In the genomic region with DNA sequence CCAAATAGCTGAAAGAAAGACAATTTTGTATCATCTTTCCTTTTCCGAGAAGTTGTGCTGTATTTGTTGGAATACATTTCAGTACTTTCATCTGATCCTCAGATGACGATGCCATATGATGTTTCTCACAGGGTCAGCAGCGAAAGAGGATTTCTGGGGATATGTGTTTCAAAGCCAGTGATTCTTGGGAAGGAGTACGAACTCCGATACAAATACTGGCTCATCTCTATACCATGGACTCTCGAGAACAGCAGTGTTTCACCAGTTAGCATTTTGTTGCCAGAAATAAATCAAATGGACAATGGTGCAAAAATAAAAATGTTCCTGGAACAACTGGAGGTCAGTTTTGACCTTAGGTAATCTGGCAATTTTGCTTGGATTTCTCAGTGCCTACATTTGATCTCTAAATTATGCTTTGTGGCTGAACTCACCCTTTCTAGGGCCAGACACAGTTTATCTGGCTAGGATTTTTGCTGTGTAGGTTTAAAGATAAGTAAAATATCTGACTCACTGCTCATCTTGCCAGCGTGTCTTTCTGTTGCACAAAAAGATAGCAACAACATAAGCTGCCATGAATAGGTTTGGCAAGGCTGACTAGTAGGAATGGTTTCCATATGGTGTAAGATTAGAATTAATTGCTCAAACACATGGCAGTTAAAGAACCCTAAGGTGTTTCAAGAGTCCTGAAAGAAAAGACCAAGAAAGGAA, we compare ENCODE assay signal across 11 cellular contexts. TPM values are rescaled to one million over a fixed set of nuclear protein-coding genes. Genes with fewer than 3 reads are reported as not detected.
DNase-seq lines count a peak whose midpoint lies in the region; ATAC-seq and TF ChIP-seq lines count a peak whose summit lies in the region.
"Had no signal": no experiment of that assay in that cellular context is flagged by ENCODE, and none has a peak within 500 bp of the region (broad histone marks: within the 10 kb centered on the region; RNA-seq: fewer than 3 reads in every experiment).

No MANE protein-coding gene starts in this region.

- no peak overlapping the region for H3K4me3 ChIP-seq in GM23338
- H3K4me3 ChIP-seq in foreskin fibroblast (ENCODE audit: low read depth in 1 of 2, low read length in 2 of 2): peak overlapping the region in 1 of 2 donors; percentile 5
- H3K4me3 ChIP-seq in skeletal muscle cell (ENCODE audit: low read depth, low read length): no peak overlapping the region
- H3K4me3 ChIP-seq: SJSA1 had no signal

- no peaks in the 10 kb centered on the region for H3K79me2 ChIP-seq in GM23338 (replicated peaks; ENCODE audit: insufficient read depth)

- H3K9me2 ChIP-seq in GM23338 (ENCODE audit: insufficient read depth): no peaks in the 10 kb centered on the region

- ATAC-seq in GM23338 (no peak), WTC11 (no peak), GM18907 (IDR thresholded peaks at IDR 0.05; ENCODE audit: unreplicated experiment) (no peak)

- no peak overlapping the region for H3K4me2 ChIP-seq in GM23338

- no peaks in the 10 kb centered on the region for H3K27me3 ChIP-seq in GM23338 (ENCODE audit: insufficient read depth)
- H3K27me3 ChIP-seq: SJSA1 had no signal

- peaks cover 11% of the 10 kb centered on the region; the same call in 1 of the 2 replicates for H3K4me1 ChIP-seq in GM23338 (ENCODE audit: insufficient read depth)
- H3K4me1 ChIP-seq: SJSA1 had no signal

- peaks cover 15% of the 10 kb centered on the region for H3K4me1 Mint-ChIP-seq in GM23338
- H3K4me1 Mint-ChIP-seq in WTC11: peaks cover 19% of the 10 kb centered on the region
- H3K4me1 Mint-ChIP-seq in activated T-helper 2 cell treated with anti-CD3 and anti-CD28 coated beads, Interferon-gamma antibody, Interleukin-2, Interleukin-4, amounts not matched to agents 10 μg/mL and 5 μg/mL and 100 μg/mL, durations not matched to agents 14 hours and 24 hours and 36 hours (ENCODE audit: low read depth): no peaks in the 10 kb centered on the region
- H3K4me1 Mint-ChIP-seq in activated naive CD4-positive, alpha-beta T cell treated with anti-CD3 and anti-CD28 coated beads for 36 hours (ENCODE audit: low read depth): no peaks in the 10 kb centered on the region

- DNase-seq in GM23338 (ENCODE audit: low spot score): no peak
- no peak for DNase-seq in WTC11 (ENCODE audit: low spot score)
- DNase-seq in foreskin fibroblast: peak; percentile 57 to 84
- DNase-seq in skeletal muscle cell (ENCODE audit: low read depth): peak; percentile 60
- DNase-seq in activated T-helper 2 cell treated with anti-CD3 and anti-CD28 coated beads, Interferon-gamma antibody, Interleukin-2, Interleukin-4, amounts not matched to agents 10 μg/mL and 5 μg/mL and 100 μg/mL, durations not matched to agents 14 hours and 24 hours and 36 hours (ENCODE audit: low spot score): no peak
- no peak for DNase-seq in putamen (ENCODE audit: low spot score)
- no peak for DNase-seq in activated naive CD4-positive, alpha-beta T cell treated with anti-CD3 and anti-CD28 coated beads for 36 hours
- DNase-seq: DMS153, NCI-H1930 had no signal

- peak overlapping the region; percentile 64; the same call in 1 of the 2 replicates for H2AFZ ChIP-seq in GM23338

- H3K27me3 Mint-ChIP-seq in GM23338 (ENCODE audit: insufficient read depth, low read depth, poor library complexity) (peaks cover under 1% of the 10 kb centered on the region), WTC11 (ENCODE audit: low read depth) (no peaks in the 10 kb centered on the region)
- peaks cover 9% of the 10 kb centered on the region for H3K27me3 Mint-ChIP-seq in activated T-helper 2 cell treated with anti-CD3 and anti-CD28 coated beads, Interferon-gamma antibody, Interleukin-2, Interleukin-4, amounts not matched to agents 10 μg/mL and 5 μg/mL and 100 μg/mL, durations not matched to agents 14 hours and 24 hours and 36 hours (ENCODE audit: low read depth)
- no peaks in the 10 kb centered on the region for H3K27me3 Mint-ChIP-seq in activated naive CD4-positive, alpha-beta T cell treated with anti-CD3 and anti-CD28 coated beads for 36 hours (ENCODE audit: low read depth)

- intact Hi-C loops in activated T-helper 2 cell treated with anti-CD3 and anti-CD28 coated beads, Interferon-gamma antibody, Interleukin-2, Interleukin-4, amounts not matched to agents 10 μg/mL and 5 μg/mL and 100 μg/mL, durations not matched to agents 14 hours and 24 hours and 36 hours (cut with micrococcal nuclease): no loop called here
- intact Hi-C loops in activated naive CD4-positive, alpha-beta T cell treated with anti-CD3 and anti-CD28 coated beads for 36 hours (cut with micrococcal nuclease): no loop called here

- TF ChIP-seq CTCF in GM23338 (conservative IDR thresholded peaks at IDR 0.05; ENCODE audit: low read depth in 2 of 2) (no peak), WTC11 (IDR thresholded peaks at IDR 0.05) (no peak), foreskin fibroblast (IDR thresholded peaks at IDR 0.05; ENCODE audit: low read depth, low read length) (no peak)

- CTCF ChIA-PET in WTC11 (lab: Charles Lee): no interaction called here
- CTCF ChIA-PET in activated naive CD4-positive, alpha-beta T cell treated with anti-CD3 and anti-CD28 coated beads for 36 hours (lab: Charles Lee): interaction anchor here (0.8 kb wide), 1 partner anchor 40 kb away, joined by 3 read pairs; no protein-coding TSS in a partner anchor

- H3K36me3 Mint-ChIP-seq in GM23338 (ENCODE audit: low read depth): no peaks in the 10 kb centered on the region
- H3K36me3 Mint-ChIP-seq in WTC11: no peaks in the 10 kb centered on the region
- H3K36me3 Mint-ChIP-seq in activated T-helper 2 cell treated with anti-CD3 and anti-CD28 coated beads, Interferon-gamma antibody, Interleukin-2, Interleukin-4, amounts not matched to agents 10 μg/mL and 5 μg/mL and 100 μg/mL, durations not matched to agents 14 hours and 24 hours and 36 hours (ENCODE audit: low read depth): no peaks in the 10 kb centered on the region
- H3K36me3 Mint-ChIP-seq in activated naive CD4-positive, alpha-beta T cell treated with anti-CD3 and anti-CD28 coated beads for 36 hours (ENCODE audit: low read depth): no peaks in the 10 kb centered on the region

- no peak overlapping the region for H3K4me3 Mint-ChIP-seq in GM23338
- H3K4me3 Mint-ChIP-seq in WTC11: no peak overlapping the region
- no peak overlapping the region for H3K4me3 Mint-ChIP-seq in activated T-helper 2 cell treated with anti-CD3 and anti-CD28 coated beads, Interferon-gamma antibody, Interleukin-2, Interleukin-4, amounts not matched to agents 10 μg/mL and 5 μg/mL and 100 μg/mL, durations not matched to agents 14 hours and 24 hours and 36 hours (ENCODE audit: low read depth)
- no peak overlapping the region for H3K4me3 Mint-ChIP-seq in activated naive CD4-positive, alpha-beta T cell treated with anti-CD3 and anti-CD28 coated beads for 36 hours

- no peak overlapping the region for H3K27ac ChIP-seq in GM23338 (ENCODE audit: low read depth)
- H3K27ac ChIP-seq: SJSA1 had no signal

- H3K9me3 Mint-ChIP-seq in GM23338: no peaks in the 10 kb centered on the region
- no peaks in the 10 kb centered on the region for H3K9me3 Mint-ChIP-seq in WTC11
- no peaks in the 10 kb centered on the region for H3K9me3 Mint-ChIP-seq in activated T-helper 2 cell treated with anti-CD3 and anti-CD28 coated beads, Interferon-gamma antibody, Interleukin-2, Interleukin-4, amounts not matched to agents 10 μg/mL and 5 μg/mL and 100 μg/mL, durations not matched to agents 14 hours and 24 hours and 36 hours
- H3K9me3 Mint-ChIP-seq in activated naive CD4-positive, alpha-beta T cell treated with anti-CD3 and anti-CD28 coated beads for 36 hours: no peaks in the 10 kb centered on the region

- no peaks in the 10 kb centered on the region for H3K36me3 ChIP-seq in GM23338 (ENCODE audit: insufficient read depth)
- H3K36me3 ChIP-seq: SJSA1 had no signal

- POLR2A ChIA-PET in WTC11 (lab: Charles Lee): no interaction called here

- H3F3A ChIP-seq in GM23338 (replicated peaks; ENCODE audit: low read depth): no peaks in the 10 kb centered on the region

- H3K27ac Mint-ChIP-seq in GM23338 (no peak overlapping the region), WTC11 (0 out of 2 replicates have a peak overlapping the region, but pooled peaks have one; percentile 25)
- no peak overlapping the region for H3K27ac Mint-ChIP-seq in activated T-helper 2 cell treated with anti-CD3 and anti-CD28 coated beads, Interferon-gamma antibody, Interleukin-2, Interleukin-4, amounts not matched to agents 10 μg/mL and 5 μg/mL and 100 μg/mL, durations not matched to agents 14 hours and 24 hours and 36 hours
- no peak overlapping the region for H3K27ac Mint-ChIP-seq in activated naive CD4-positive, alpha-beta T cell treated with anti-CD3 and anti-CD28 coated beads for 36 hours

- no peaks in the 10 kb centered on the region for H4K20me1 ChIP-seq in GM23338 (replicated peaks; ENCODE audit: insufficient read depth)

TF ChIP-seq in GM23338, 12 proteins besides CTCF, POLR2A, EP300 and RAD21 (continues in another document):
- no peak for TF ChIP-seq POLR2AphosphoS5 (IDR thresholded peaks at IDR 0.05; ENCODE audit: low read depth)

TF ChIP-seq in WTC11, 78 proteins besides CTCF, POLR2A, EP300 and RAD21 (continues in another document):
- no peak for TF ChIP-seq SMAD3 (CRISPR knock-in tag; IDR thresholded peaks at IDR 0.05; ENCODE audit: borderline replicate concordance)

RNA-seq across cellular contexts. Expression of gene MGP, which starts 11.0 kb away (rescaled TPM):
- total RNA-seq in GM23338 (2014; rRNA removed; shearing (Covaris generic)): not detected in 2 replicates
- polyA plus RNA-seq in GM23338 (2016; fragmentation: Nextera tagmentation; extraction: Ambion mirVana): 0.60 TPM in 1 of 2 replicates, not detected in the other
- total RNA-seq in WTC11 (2021): 0.32 to 0.96 TPM (median 0.66 TPM) in 3 replicates
- total RNA-seq in activated T-helper 2 cell treated with anti-CD3 and anti-CD28 coated beads, Interferon-gamma antibody, Interleukin-2, Interleukin-4, amounts not matched to agents 10 μg/mL and 5 μg/mL and 100 μg/mL, durations not matched to agents 14 hours and 24 hours and 36 hours: not detected in 2 replicates
- not detected for total RNA-seq in activated naive CD4-positive, alpha-beta T cell treated with anti-CD3 and anti-CD28 coated beads for 36 hours
- total RNA-seq: SJSA1 had no signal

RNA-seq across cellular contexts. Expression of gene ERP27, which starts 41.7 kb away (rescaled TPM):
- total RNA-seq in GM23338 (2014; rRNA removed; shearing (Covaris generic)): not detected in 2 replicates
- polyA plus RNA-seq in GM23338 (2016; fragmentation: Nextera tagmentation; extraction: Ambion mirVana): not detected in 2 replicates
- total RNA-seq in WTC11 (2021): 0.09 to 0.14 TPM in 2 of 3 replicates, not detected in the other
- 3.2 and 4.7 TPM in 2 replicates for total RNA-seq in activated T-helper 2 cell treated with anti-CD3 and anti-CD28 coated beads, Interferon-gamma antibody, Interleukin-2, Interleukin-4, amounts not matched to agents 10 μg/mL and 5 μg/mL and 100 μg/mL, durations not matched to agents 14 hours and 24 hours and 36 hours
- 1 to 10 TPM; 1.0 to 1.2 TPM for total RNA-seq in activated naive CD4-positive, alpha-beta T cell treated with anti-CD3 and anti-CD28 coated beads for 36 hours
- total RNA-seq: SJSA1 had no signal

RNA-seq across cellular contexts. Expression of gene ART4, which starts 53.3 kb away (rescaled TPM):
- total RNA-seq in GM23338 (2014; rRNA removed; shearing (Covaris generic)): not detected in 2 replicates
- polyA plus RNA-seq in GM23338 (2016; fragmentation: Nextera tagmentation; extraction: Ambion mirVana): 0.07 and 0.08 TPM in 2 replicates
- total RNA-seq in WTC11 (2021): not detected in 3 replicates
- total RNA-seq in activated T-helper 2 cell treated with anti-CD3 and anti-CD28 coated beads, Interferon-gamma antibody, Interleukin-2, Interleukin-4, amounts not matched to agents 10 μg/mL and 5 μg/mL and 100 μg/mL, durations not matched to agents 14 hours and 24 hours and 36 hours: not detected in 2 replicates
- not detected for total RNA-seq in activated naive CD4-positive, alpha-beta T cell treated with anti-CD3 and anti-CD28 coated beads for 36 hours

Comparison
In these comparisons a context has a peak if more than half of its experiments do, and no peak if none do; other contexts are left out.
1. DNase-seq: peak in foreskin fibroblast (2 of 2) and skeletal muscle cell (single experiment); none in GM23338 (single experiment), WTC11 (single experiment), activated T-helper 2 cell treated with anti-CD3 and anti-CD28 coated beads, Interferon-gamma antibody, Interleukin-2, Interleukin-4, amounts not matched to agents 10 μg/mL and 5 μg/mL and 100 μg/mL, durations not matched to agents 14 hours and 24 hours and 36 hours (single experiment), putamen (single experiment) and activated naive CD4-positive, alpha-beta T cell treated with anti-CD3 and anti-CD28 coated beads for 36 hours (single experiment).